ENCODE assay signal across 1 cellular context in genomic region chr1:116916002-116916401, GRCh38.
TF ChIP-seq lines count a peak whose summit lies in the region.

No MANE protein-coding gene starts in this region.

TF ChIP-seq in neural cell, 6 proteins besides CTCF, POLR2A, EP300 and RAD21 (continued from another document):
- TF ChIP-seq REST (IDR thresholded peaks at IDR 0.05; ENCODE audit: borderline replicate concordance) (no peak), POLR2AphosphoS5 (IDR thresholded peaks at IDR 0.05) (no peak)
